Comparison of ENCODE assay signal across 8 cellular contexts in genomic region chr3:130111185-130111864, GRCh38. TPM values are rescaled to one million over a fixed set of nuclear protein-coding genes. Genes with fewer than 3 reads are reported as not detected.
A peak's percentile ranks its signal among the peaks of the same experiment; 100 is the strongest.
DNase-seq lines count a peak whose midpoint lies in the region; ATAC-seq and TF ChIP-seq lines count a peak whose summit lies in the region.

No MANE protein-coding gene starts in this region.

- peak overlapping the region; percentile 99 for H3K27ac Mint-ChIP-seq in activated naive CD8-positive, alpha-beta T cell treated with anti-CD3 and anti-CD28 coated beads, Interleukin-2, amount 10 ng/mL, durations not matched to agents 7 days and 5 days

- peaks cover 18% of the 10 kb centered on the region for H3K4me1 Mint-ChIP-seq in activated naive CD8-positive, alpha-beta T cell treated with anti-CD3 and anti-CD28 coated beads, Interleukin-2, amount 10 ng/mL, durations not matched to agents 7 days and 5 days

- ATAC-seq in HG02642 (IDR thresholded peaks at IDR 0.05; ENCODE audit: poor library complexity, unreplicated experiment) = peak; percentile 100
- peak; percentile 100 for ATAC-seq in activated naive CD8-positive, alpha-beta T cell treated with anti-CD3 and anti-CD28 coated beads, Interleukin-2, amount 10 ng/mL, durations not matched to agents 7 days and 5 days (ENCODE audit: low read depth)

- TF ChIP-seq CTCF in GM10266 (IDR thresholded peaks at IDR 0.05; ENCODE audit: control insufficient read depth, insufficient read depth, low read depth, missing control alignments) (no peak), ovary (IDR thresholded peaks at IDR 0.05) (no peak), tibial artery (IDR thresholded peaks at IDR 0.05) (no peak)

- H3K27me3 Mint-ChIP-seq in activated naive CD8-positive, alpha-beta T cell treated with anti-CD3 and anti-CD28 coated beads, Interleukin-2, amount 10 ng/mL, durations not matched to agents 7 days and 5 days = no peaks in the 10 kb centered on the region

- intact Hi-C loops in head of caudate nucleus (cut with DNase I) = no loop called here
- intact Hi-C loops in ovary (cut with DNase I) = no loop called here
- intact Hi-C loops in tibial artery (cut with DNase I; ENCODE audit: low total_unique reads) = no loop called here

- H3K27ac ChIP-seq in ovary (peak overlapping the region; percentile 64 to 75), tibial artery (peak overlapping the region; percentile 89 to 94)

- no peaks in the 10 kb centered on the region for H3K36me3 ChIP-seq in ovary
- H3K36me3 ChIP-seq in tibial artery = no peaks in the 10 kb centered on the region

- no peak for TF ChIP-seq POLR2A in ovary (IDR thresholded peaks at IDR 0.05)

- 0 to 1% (median 0%) methylated on average over 36 to 54 of the region's 54 CpGs for WGBS in ovary, 3 donors

- H3K9me3 ChIP-seq in ovary (no peaks in the 10 kb centered on the region), tibial artery (no peaks in the 10 kb centered on the region)

- H3K27me3 ChIP-seq in ovary (no peaks in the 10 kb centered on the region), tibial artery (no peaks in the 10 kb centered on the region)

- H3K9me3 Mint-ChIP-seq in activated naive CD8-positive, alpha-beta T cell treated with anti-CD3 and anti-CD28 coated beads, Interleukin-2, amount 10 ng/mL, durations not matched to agents 7 days and 5 days = no peaks in the 10 kb centered on the region

- DNase-seq in GM10266 (ENCODE audit: extremely low spot score) (peak; percentile 87), NCI-H1105 (lab: John Stamatoyannopoulos, UW) (peak; percentile 99), SKM-1 (lab: John Stamatoyannopoulos, UW; ENCODE audit: unreplicated experiment) (peak; percentile 90), head of caudate nucleus (peak; percentile 95 to 100 (median 99)), ovary (peak; percentile 99), tibial artery (peak; percentile 99 to 100)
- peak; percentile 98 for DNase-seq in activated naive CD8-positive, alpha-beta T cell treated with anti-CD3 and anti-CD28 coated beads, Interleukin-2, amount 10 ng/mL, durations not matched to agents 7 days and 5 days

- H3K4me3 Mint-ChIP-seq in activated naive CD8-positive, alpha-beta T cell treated with anti-CD3 and anti-CD28 coated beads, Interleukin-2, amount 10 ng/mL, durations not matched to agents 7 days and 5 days = peak overlapping the region; percentile 96

- no peak for TF ChIP-seq EP300 in ovary (IDR thresholded peaks at IDR 0.05)

- H3K36me3 Mint-ChIP-seq in activated naive CD8-positive, alpha-beta T cell treated with anti-CD3 and anti-CD28 coated beads, Interleukin-2, amount 10 ng/mL, durations not matched to agents 7 days and 5 days = no peaks in the 10 kb centered on the region

- no peaks in the 10 kb centered on the region for H3K4me1 ChIP-seq in ovary (ENCODE audit: insufficient read depth)
- peaks cover 0 to 15% (median 4%) of the 10 kb centered on the region in 4 donors for H3K4me1 ChIP-seq in tibial artery

- POLR2A ChIA-PET in activated naive CD8-positive, alpha-beta T cell treated with anti-CD3 and anti-CD28 coated beads, Interleukin-2, amount 10 ng/mL, durations not matched to agents 7 days and 5 days (lab: Charles Lee) = interaction anchor here (1.1 to 1.6 kb wide), 2 partner anchors 68 to 484 kb away, joined by 3 to 8 read pairs; no protein-coding TSS in a partner anchor

- peak overlapping the region; percentile 71 for H3K4me3 ChIP-seq in ovary
- peak overlapping the region; percentile 67 to 69 for H3K4me3 ChIP-seq in tibial artery

RNA-seq across cellular contexts. Expression of gene ALG1L2, which starts 29.7 kb away (rescaled TPM):
- total RNA-seq in activated naive CD8-positive, alpha-beta T cell treated with anti-CD3 and anti-CD28 coated beads, Interleukin-2, amount 10 ng/mL, durations not matched to agents 7 days and 5 days = 1 to 10 TPM; 1.8 to 2.7 TPM
- total RNA-seq in ovary = 1 to 10 TPM in 3 of 7 donors, under 1 TPM in 2, not detected in 2; 0.54 to 3.5 (median 1.5) TPM
- polyA plus RNA-seq in ovary = not detected

Comparison
In these comparisons a context has a peak if more than half of its experiments do, and no peak if none do; other contexts are left out.
1. Peak in every context shown above with its lines: DNase-seq, ATAC-seq, H3K4me3 ChIP-seq and H3K27ac ChIP-seq.